14 cellular contexts compared by ENCODE assay signal in genomic region chr13:43730642-43731041, GRCh38. TPM values are rescaled to one million over a fixed set of nuclear protein-coding genes. Genes with fewer than 3 reads are reported as not detected.
DNase-seq lines count a peak whose midpoint lies in the region; ATAC-seq, FAIRE-seq and TF ChIP-seq lines count a peak whose summit lies in the region.
"Had no signal": no experiment of that assay in that cellular context is flagged by ENCODE, and none has a peak within 500 bp of the region (broad histone marks: within the 10 kb centered on the region; RNA-seq: fewer than 3 reads in every experiment).

No MANE protein-coding gene starts in this region.

- no peak for TF ChIP-seq POLR2A in prostate gland (IDR thresholded peaks at IDR 0.05)
- TF ChIP-seq POLR2A in GM12892 (IDR thresholded peaks at IDR 0.05; ENCODE audit: low read depth, low read length), result no peak

- H2AFZ ChIP-seq in mammary epithelial cell (ENCODE audit: low read depth, low read length), result peak overlapping the region; percentile 0

- H3K4me2 ChIP-seq in mammary epithelial cell (ENCODE audit: insufficient read depth, low read depth, low read length), result no peak overlapping the region

- peaks cover 4% of the 10 kb centered on the region for H3K4me1 ChIP-seq in mammary epithelial cell (ENCODE audit: insufficient read depth, low read length)
- H3K4me1 ChIP-seq in prostate gland (replicated peaks), result no peaks in the 10 kb centered on the region
- H3K4me1 ChIP-seq in CD8-positive, alpha-beta T cell (ENCODE audit: insufficient read depth, low read length), result no peaks in the 10 kb centered on the region
- H3K4me1 ChIP-seq: Caco-2 had no signal

- TF ChIP-seq CTCF in mammary epithelial cell (conservative IDR thresholded peaks at IDR 0.05 in 1 of 2, IDR thresholded peaks at IDR 0.05 in 1 of 2; ENCODE audit: extremely low read depth in 1 of 2, insufficient read depth in 1 of 2, low read depth in 1 of 2, low read length in 2 of 2) (no peak), prostate gland (IDR thresholded peaks at IDR 0.05) (no peak)
- TF ChIP-seq CTCF in CD8-positive, alpha-beta T cell (IDR thresholded peaks at IDR 0.05), result no peak

- in situ Hi-C loops in mammary epithelial cell (cut with MboI; ENCODE audit: low sequenced_read_pairs in 2 of 2), result no loop called here

- ATAC-seq in HG03442 (IDR thresholded peaks at IDR 0.05; ENCODE audit: unreplicated experiment), result no peak
- ATAC-seq in CD8-positive, alpha-beta T cell, result no peak

- FAIRE-seq in GM12892 (lab: Jason Lieb, UNC), result no peak
- FAIRE-seq: small intestine had no signal

- dilution Hi-C loops in mammary epithelial cell (cut with HindIII; ENCODE audit: low sequenced_read_pairs), result no loop called here

- no peak overlapping the region for H3K9ac ChIP-seq in mammary epithelial cell (ENCODE audit: insufficient read depth, low read length)

- H3K9me3 Mint-ChIP-seq in CD8-positive, alpha-beta T cell, result no peaks in the 10 kb centered on the region

- H3K27ac ChIP-seq in mammary epithelial cell (ENCODE audit: insufficient read depth, low read depth, low read length) (no peak overlapping the region), prostate gland (no peak overlapping the region)
- H3K27ac ChIP-seq in CD8-positive, alpha-beta T cell (ENCODE audit: low read depth, low read length), result no peak overlapping the region
- H3K27ac ChIP-seq: thoracic aorta had no signal

- 69% methylated on average over 3 of the region's 3 CpGs for WGBS in mammary epithelial cell (ENCODE audit: low coverage, missing lambda C conversion rate)
- WGBS in prostate gland, result 67% methylated on average over 3 of the region's 3 CpGs

- H3K4me1 Mint-ChIP-seq in CD8-positive, alpha-beta T cell (ENCODE audit: low read depth), result no peaks in the 10 kb centered on the region

- H3K4me3 ChIP-seq in mammary epithelial cell (replicated peaks in 1 of 3; ENCODE audit: insufficient read depth in 1 of 3, low read depth in 2 of 3, low read length in 3 of 3), result no peak overlapping the region
- H3K4me3 ChIP-seq in prostate gland, result no peak overlapping the region
- no peak overlapping the region for H3K4me3 ChIP-seq in CD8-positive, alpha-beta T cell (ENCODE audit: low read depth, low read length)
- H3K4me3 ChIP-seq: thoracic aorta had no signal

- H3K27me3 Mint-ChIP-seq in CD8-positive, alpha-beta T cell (ENCODE audit: low read depth), result peaks cover 11% of the 10 kb centered on the region

- no peaks in the 10 kb centered on the region for H3K36me3 Mint-ChIP-seq in CD8-positive, alpha-beta T cell

- intact Hi-C loops in mammary epithelial cell (cut with micrococcal nuclease), result no loop called here
- intact Hi-C loops in prostate gland (cut with DNase I), result no loop called here
- intact Hi-C loops in CD8-positive, alpha-beta T cell (cut with DNase I, micrococcal nuclease), result no loop called here

- H4K20me1 ChIP-seq in mammary epithelial cell (ENCODE audit: insufficient read depth, low read length), result no peaks in the 10 kb centered on the region

- no peaks in the 10 kb centered on the region for H3K27me3 ChIP-seq in mammary epithelial cell (ENCODE audit: insufficient read depth, low read length)
- H3K27me3 ChIP-seq in prostate gland (replicated peaks; ENCODE audit: insufficient read depth), result no peaks in the 10 kb centered on the region
- no peaks in the 10 kb centered on the region for H3K27me3 ChIP-seq in CD8-positive, alpha-beta T cell (ENCODE audit: insufficient read depth, low read length)

- BruUV-seq in mammary epithelial cell (replicated peaks; lab: Mats Ljungman, UMichigan), result no TSS peak

- H3K9me3 ChIP-seq in mammary epithelial cell (replicated peaks; ENCODE audit: insufficient read depth, low read length), result no peaks in the 10 kb centered on the region
- no peaks in the 10 kb centered on the region for H3K9me3 ChIP-seq in prostate gland
- H3K9me3 ChIP-seq in CD8-positive, alpha-beta T cell (ENCODE audit: low read length), result no peaks in the 10 kb centered on the region
- H3K9me3 ChIP-seq: Caco-2, thoracic aorta had no signal

- H3K36me3 ChIP-seq in mammary epithelial cell (ENCODE audit: insufficient read depth, low read length), result no peaks in the 10 kb centered on the region
- no peaks in the 10 kb centered on the region for H3K36me3 ChIP-seq in prostate gland
- H3K36me3 ChIP-seq in CD8-positive, alpha-beta T cell (ENCODE audit: insufficient read depth, low read length), result no peaks in the 10 kb centered on the region
- H3K36me3 ChIP-seq: thoracic aorta had no signal

- H3K4me3 Mint-ChIP-seq in CD8-positive, alpha-beta T cell, result no peak overlapping the region

- CTCF ChIA-PET in mammary epithelial cell (lab: Charles Lee; ENCODE audit: low non-redundant PET), result no interaction called here
- CTCF ChIA-PET in CD8-positive, alpha-beta T cell (lab: Charles Lee), result interaction anchor here (0.7 kb wide), 1 partner anchor 360 kb away, joined by 3 read pairs; no protein-coding TSS in a partner anchor

- DNase-seq in HT1080 (ENCODE audit: low read depth), result peak; percentile 91
- DNase-seq in mammary epithelial cell, result peak; percentile 11
- peak; percentile 28 for DNase-seq in iris pigment epithelial cell (ENCODE audit: low read depth)
- peak; percentile 80 for DNase-seq in smooth muscle cell of the brain vasculature (ENCODE audit: low read depth, low spot score)
- DNase-seq in prostate gland (ENCODE audit: low spot score), result no peak
- no peak for DNase-seq in GM12892 (ENCODE audit: insufficient read length)
- DNase-seq in CD8-positive, alpha-beta T cell, result no peak
- DNase-seq: Caco-2; effector CD4-positive, alpha-beta T cell; GOT3; NCI-H748 treated with DMSO at 0.1 percent for 48 hours; small intestine had no signal

- H3K27ac Mint-ChIP-seq in CD8-positive, alpha-beta T cell, result no peak overlapping the region

- H3K79me2 ChIP-seq in mammary epithelial cell (ENCODE audit: insufficient read depth, low read length), result no peaks in the 10 kb centered on the region

- POLR2A ChIA-PET in CD8-positive, alpha-beta T cell (lab: Charles Lee), result no interaction called here

RNA-seq across cellular contexts. Expression of gene ENOX1, which starts 56.1 kb away (rescaled TPM):
- total RNA-seq in HT1080 (2014; rRNA removed; shearing (Covaris generic)), result 2.8 and 3.2 TPM in 2 replicates
- polyA plus RNA-seq in HT1080 (2015; cell fraction: cytosol; rRNA removed), result 2.6 and 4.8 TPM in 2 replicates
- 1.7 and 2.1 TPM in 2 replicates for polyA plus RNA-seq in HT1080 (2015; cell fraction: nucleus; rRNA removed)
- total RNA-seq in mammary epithelial cell, result 1 to 10 TPM in 1 of 2 donors, under 1 TPM in 1; 0.17 to 1.2 TPM
- 1.9 TPM for polyA plus RNA-seq in mammary epithelial cell
- polyA minus RNA-seq in mammary epithelial cell, result not detected
- 1 to 10 TPM; 4.5 to 5.3 TPM for total RNA-seq in prostate gland
- polyA plus RNA-seq in GM12892 (2012; ENCODE audit: missing spikeins), result 0.19 TPM
- not detected for total RNA-seq in CD8-positive, alpha-beta T cell

Comparison
In these comparisons a context has a peak if more than half of its experiments do, and no peak if none do; other contexts are left out.
1. DNase-seq: peak in HT1080 (single experiment), mammary epithelial cell (single experiment), iris pigment epithelial cell (single experiment) and smooth muscle cell of the brain vasculature (single experiment); none in prostate gland (single experiment), GM12892 (single experiment) and CD8-positive, alpha-beta T cell (0 of 7).